In the genomic region with DNA sequence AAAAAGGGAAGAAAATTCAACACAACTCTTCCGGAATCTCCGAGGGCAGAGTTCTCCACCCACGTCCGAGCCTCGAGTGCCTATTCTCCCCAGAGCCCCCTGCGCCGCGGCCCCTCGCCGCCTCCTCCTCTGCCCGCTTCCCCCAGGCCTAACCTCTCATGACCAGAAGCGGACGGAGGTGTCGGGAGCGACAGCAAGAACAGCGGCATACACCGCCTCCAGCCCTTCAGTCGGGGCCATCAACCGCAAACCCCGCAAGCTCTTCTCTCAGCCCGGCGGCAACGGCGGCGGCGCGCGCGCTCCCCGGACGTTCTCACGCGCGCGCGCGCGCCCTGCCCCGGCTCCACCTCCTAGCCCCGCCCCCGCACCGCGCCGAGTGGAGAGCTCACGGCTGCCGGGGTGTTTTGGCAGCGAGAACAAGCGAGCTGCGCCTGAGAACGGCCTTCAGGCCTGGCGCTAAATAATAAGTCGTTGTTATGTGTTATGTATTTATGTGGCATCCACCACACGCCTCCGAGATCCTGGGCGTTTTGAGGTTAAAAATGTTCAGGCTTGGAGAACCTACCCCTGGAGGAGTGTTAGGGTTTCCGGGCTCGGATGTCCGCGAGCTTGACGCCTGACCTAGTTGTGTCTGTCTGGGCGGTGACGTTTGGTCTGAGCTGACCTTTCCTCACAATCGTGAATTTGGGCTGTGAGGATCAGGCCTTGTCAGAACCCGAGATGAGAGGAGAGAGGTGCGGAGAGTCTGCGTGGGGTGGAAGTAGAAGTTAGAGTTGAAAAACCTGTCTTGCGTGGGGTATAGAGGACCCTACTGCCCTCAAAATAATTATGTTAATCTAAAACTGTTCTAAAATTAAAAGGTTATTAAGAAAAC, we compare ENCODE assay signal across 1 cellular context.
A peak's percentile ranks its signal among the peaks of the same experiment; 100 is the strongest.
TF ChIP-seq lines count a peak whose summit lies in the region.

A gene with protein sequence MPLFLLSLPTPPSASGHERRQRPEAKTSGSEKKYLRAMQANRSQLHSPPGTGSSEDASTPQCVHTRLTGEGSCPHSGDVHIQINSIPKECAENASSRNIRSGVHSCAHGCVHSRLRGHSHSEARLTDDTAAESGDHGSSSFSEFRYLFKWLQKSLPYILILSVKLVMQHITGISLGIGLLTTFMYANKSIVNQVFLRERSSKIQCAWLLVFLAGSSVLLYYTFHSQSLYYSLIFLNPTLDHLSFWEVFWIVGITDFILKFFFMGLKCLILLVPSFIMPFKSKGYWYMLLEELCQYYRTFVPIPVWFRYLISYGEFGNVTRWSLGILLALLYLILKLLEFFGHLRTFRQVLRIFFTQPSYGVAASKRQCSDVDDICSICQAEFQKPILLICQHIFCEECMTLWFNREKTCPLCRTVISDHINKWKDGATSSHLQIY (minus strand): TSS at position 286 of the 874 bp plus-strand sequence. CDS start 77 bp downstream, at position 209.

TF ChIP-seq in HEK293, 187 proteins besides CTCF, POLR2A, EP300 and RAD21 (continued from another document and continues in another):
- TF ChIP-seq INSM2 (tag by site-specific recombination; IDR thresholded peaks at IDR 0.05), result 0 out of 2 replicates have a peak, but pooled peaks have one; percentile 29
- TF ChIP-seq, protein P1, sequence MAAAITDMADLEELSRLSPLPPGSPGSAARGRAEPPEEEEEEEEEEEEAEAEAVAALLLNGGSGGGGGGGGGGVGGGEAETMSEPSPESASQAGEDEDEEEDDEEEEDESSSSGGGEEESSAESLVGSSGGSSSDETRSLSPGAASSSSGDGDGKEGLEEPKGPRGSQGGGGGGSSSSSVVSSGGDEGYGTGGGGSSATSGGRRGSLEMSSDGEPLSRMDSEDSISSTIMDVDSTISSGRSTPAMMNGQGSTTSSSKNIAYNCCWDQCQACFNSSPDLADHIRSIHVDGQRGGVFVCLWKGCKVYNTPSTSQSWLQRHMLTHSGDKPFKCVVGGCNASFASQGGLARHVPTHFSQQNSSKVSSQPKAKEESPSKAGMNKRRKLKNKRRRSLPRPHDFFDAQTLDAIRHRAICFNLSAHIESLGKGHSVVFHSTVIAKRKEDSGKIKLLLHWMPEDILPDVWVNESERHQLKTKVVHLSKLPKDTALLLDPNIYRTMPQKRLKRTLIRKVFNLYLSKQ (tag by site-specific recombination; IDR thresholded peaks at IDR 0.05; ENCODE audit: borderline replicate concordance), result no peak
- TF ChIP-seq ZNF155 (tag by site-specific recombination; IDR thresholded peaks at IDR 0.05), result no peak
- TF ChIP-seq ZNF501 (tag by site-specific recombination; IDR thresholded peaks at IDR 0.05), result no peak; the same call in 1 of the 2 replicates
- TF ChIP-seq ELK4 (IDR thresholded peaks at IDR 0.05; ENCODE audit: borderline replicate concordance, low read depth, low read length), result no peak
- peak; percentile 90 for TF ChIP-seq ZNF341 (tag by site-specific recombination; IDR thresholded peaks at IDR 0.05; ENCODE audit: low read depth)
- no peak for TF ChIP-seq ZNF248 (tag by site-specific recombination; IDR thresholded peaks at IDR 0.05)
- TF ChIP-seq ZNF426 (tag by site-specific recombination; IDR thresholded peaks at IDR 0.05), result no peak
- TF ChIP-seq KLF10 (tag by site-specific recombination; IDR thresholded peaks at IDR 0.05), result peak; percentile 51; the same call in 1 of the 2 replicates
- TF ChIP-seq, protein P2, sequence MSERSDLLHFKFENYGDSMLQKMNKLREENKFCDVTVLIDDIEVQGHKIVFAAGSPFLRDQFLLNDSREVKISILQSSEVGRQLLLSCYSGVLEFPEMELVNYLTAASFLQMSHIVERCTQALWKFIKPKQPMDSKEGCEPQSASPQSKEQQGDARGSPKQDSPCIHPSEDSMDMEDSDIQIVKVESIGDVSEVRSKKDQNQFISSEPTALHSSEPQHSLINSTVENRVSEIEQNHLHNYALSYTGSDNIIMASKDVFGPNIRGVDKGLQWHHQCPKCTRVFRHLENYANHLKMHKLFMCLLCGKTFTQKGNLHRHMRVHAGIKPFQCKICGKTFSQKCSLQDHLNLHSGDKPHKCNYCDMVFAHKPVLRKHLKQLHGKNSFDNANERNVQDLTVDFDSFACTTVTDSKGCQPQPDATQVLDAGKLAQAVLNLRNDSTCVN (tag by site-specific recombination; optimal IDR thresholded peaks at IDR 0.05), result peak; percentile 83
- no peak for TF ChIP-seq ZNF610 (tag by site-specific recombination; IDR thresholded peaks at IDR 0.05; ENCODE audit: borderline replicate concordance)
- TF ChIP-seq ZNF521 (tag by site-specific recombination; IDR thresholded peaks at IDR 0.05), result no peak
- no peak for TF ChIP-seq ZNF26 (tag by site-specific recombination; IDR thresholded peaks at IDR 0.05)
- peak; percentile 83 for TF ChIP-seq EGR2 (tag by site-specific recombination; IDR thresholded peaks at IDR 0.05; ENCODE audit: low read depth)
- TF ChIP-seq ZNF692 (tag by site-specific recombination; IDR thresholded peaks at IDR 0.05), result no peak; the same call in 1 of the 2 replicates
- no peak for TF ChIP-seq HIC1 (tag by site-specific recombination; IDR thresholded peaks at IDR 0.05)
- TF ChIP-seq ZNF302 (tag by site-specific recombination; IDR thresholded peaks at IDR 0.05; ENCODE audit: low read depth), result no peak
- TF ChIP-seq TCF7L2 (IDR thresholded peaks at IDR 0.05; ENCODE audit: borderline replicate concordance, low read depth, low read length), result no peak
- TF ChIP-seq, protein P3, sequence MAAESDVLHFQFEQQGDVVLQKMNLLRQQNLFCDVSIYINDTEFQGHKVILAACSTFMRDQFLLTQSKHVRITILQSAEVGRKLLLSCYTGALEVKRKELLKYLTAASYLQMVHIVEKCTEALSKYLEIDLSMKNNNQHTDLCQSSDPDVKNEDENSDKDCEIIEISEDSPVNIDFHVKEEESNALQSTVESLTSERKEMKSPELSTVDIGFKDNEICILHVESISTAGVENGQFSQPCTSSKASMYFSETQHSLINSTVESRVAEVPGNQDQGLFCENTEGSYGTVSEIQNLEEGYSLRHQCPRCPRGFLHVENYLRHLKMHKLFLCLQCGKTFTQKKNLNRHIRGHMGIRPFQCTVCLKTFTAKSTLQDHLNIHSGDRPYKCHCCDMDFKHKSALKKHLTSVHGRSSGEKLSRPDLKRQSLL (tag by site-specific recombination; IDR thresholded peaks at IDR 0.05), result 0 out of 2 replicates have a peak, but pooled peaks have one; percentile 61
- TF ChIP-seq, protein P4, sequence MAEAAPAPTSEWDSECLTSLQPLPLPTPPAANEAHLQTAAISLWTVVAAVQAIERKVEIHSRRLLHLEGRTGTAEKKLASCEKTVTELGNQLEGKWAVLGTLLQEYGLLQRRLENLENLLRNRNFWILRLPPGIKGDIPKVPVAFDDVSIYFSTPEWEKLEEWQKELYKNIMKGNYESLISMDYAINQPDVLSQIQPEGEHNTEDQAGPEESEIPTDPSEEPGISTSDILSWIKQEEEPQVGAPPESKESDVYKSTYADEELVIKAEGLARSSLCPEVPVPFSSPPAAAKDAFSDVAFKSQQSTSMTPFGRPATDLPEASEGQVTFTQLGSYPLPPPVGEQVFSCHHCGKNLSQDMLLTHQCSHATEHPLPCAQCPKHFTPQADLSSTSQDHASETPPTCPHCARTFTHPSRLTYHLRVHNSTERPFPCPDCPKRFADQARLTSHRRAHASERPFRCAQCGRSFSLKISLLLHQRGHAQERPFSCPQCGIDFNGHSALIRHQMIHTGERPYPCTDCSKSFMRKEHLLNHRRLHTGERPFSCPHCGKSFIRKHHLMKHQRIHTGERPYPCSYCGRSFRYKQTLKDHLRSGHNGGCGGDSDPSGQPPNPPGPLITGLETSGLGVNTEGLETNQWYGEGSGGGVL (tag by site-specific recombination; IDR thresholded peaks at IDR 0.05), result peak; percentile 11; the same call in 1 of the 2 replicates
- no peak for TF ChIP-seq TSHZ1 (tag by site-specific recombination; IDR thresholded peaks at IDR 0.05; ENCODE audit: borderline replicate concordance)
- TF ChIP-seq, protein P5, sequence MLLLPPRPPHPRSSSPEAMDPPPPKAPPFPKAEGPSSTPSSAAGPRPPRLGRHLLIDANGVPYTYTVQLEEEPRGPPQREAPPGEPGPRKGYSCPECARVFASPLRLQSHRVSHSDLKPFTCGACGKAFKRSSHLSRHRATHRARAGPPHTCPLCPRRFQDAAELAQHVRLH (tag by site-specific recombination; IDR thresholded peaks at IDR 0.05), result no peak
- TF ChIP-seq ZNF23 (tag by site-specific recombination; IDR thresholded peaks at IDR 0.05; ENCODE audit: borderline replicate concordance), result no peak
- TF ChIP-seq ZNF530 (tag by site-specific recombination; IDR thresholded peaks at IDR 0.05; ENCODE audit: low read depth), result no peak
- TF ChIP-seq BCL11A (tag by site-specific recombination; IDR thresholded peaks at IDR 0.05; ENCODE audit: low read depth), result no peak
- TF ChIP-seq ZFHX2 (tag by site-specific recombination; conservative IDR thresholded peaks at IDR 0.05), result peak; percentile 91
- TF ChIP-seq ZNF16 (tag by site-specific recombination; IDR thresholded peaks at IDR 0.05; ENCODE audit: low read depth), result no peak
- TF ChIP-seq ZNF792 (tag by site-specific recombination; IDR thresholded peaks at IDR 0.05), result no peak
